Comparison of ENCODE assay signal across 27 cellular contexts in the genomic region with DNA sequence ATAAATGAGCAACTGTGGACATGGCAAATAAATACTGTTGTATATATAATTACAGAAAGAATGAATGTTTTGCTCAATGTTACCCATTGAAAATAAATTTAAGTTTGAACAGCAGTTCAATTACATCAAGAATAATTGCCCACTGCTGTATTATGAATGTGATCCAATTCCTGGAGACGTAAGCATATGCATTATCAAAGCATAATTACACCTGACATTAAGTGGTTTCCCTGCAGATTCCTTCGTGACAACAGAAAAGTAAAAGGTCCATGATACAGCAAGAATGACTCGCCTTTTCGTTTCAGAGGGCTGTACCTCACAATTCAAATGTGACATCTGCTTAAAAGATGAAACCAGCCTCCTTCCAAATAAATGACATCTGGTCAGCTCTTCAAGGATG. TPM values are rescaled to one million over a fixed set of nuclear protein-coding genes. Genes with fewer than 3 reads are reported as not detected.
DNase-seq lines count a peak whose midpoint lies in the region; ATAC-seq and TF ChIP-seq lines count a peak whose summit lies in the region.
"Had no signal": no experiment of that assay in that cellular context is flagged by ENCODE, and none has a peak within 500 bp of the region (broad histone marks: within the 10 kb centered on the region; RNA-seq: fewer than 3 reads in every experiment).

No MANE protein-coding gene starts in this region.

- H3F3A ChIP-seq in PC-3 (ENCODE audit: low read length, unreplicated experiment) = peaks cover 7% of the 10 kb centered on the region

- no peak overlapping the region for H2AFZ ChIP-seq in PC-3 (ENCODE audit: low read length)
- H2AFZ ChIP-seq in mesenchymal stem cell (ENCODE audit: low read depth, low read length) = no peak overlapping the region

- H3K4ac ChIP-seq in mesenchymal stem cell (ENCODE audit: low read depth in 1 of 2, low read length in 2 of 2) = peak overlapping the region; percentile 24 to 34

- H3K27me3 ChIP-seq in PC-3 (ENCODE audit: low read length) (no peaks in the 10 kb centered on the region), mesenchymal stem cell (ENCODE audit: control insufficient read depth in 1 of 2, insufficient read depth in 1 of 2, low read length in 2 of 2) (no peaks in the 10 kb centered on the region)
- H3K27me3 ChIP-seq: right lobe of liver, tibial nerve had no signal

- POLR2A ChIA-PET in PC-3 (lab: Charles Lee; ENCODE audit: unreplicated experiment) = interaction anchor here (0.5 kb wide), 1 partner anchor 114 kb away, joined by 7 read pairs; no protein-coding TSS in a partner anchor

- H2AK5ac ChIP-seq in mesenchymal stem cell (ENCODE audit: low read length, severe bottlenecking) = no peak overlapping the region

- BruUV-seq in PC-3 (replicated peaks; lab: Mats Ljungman, UMichigan) = no TSS peak

- intact Hi-C loops in PC-3 (cut with micrococcal nuclease) = no loop called here

- peak overlapping the region in 1 of 2 experiments; percentile 64 for H3K18ac ChIP-seq in mesenchymal stem cell (ENCODE audit: low read depth in 1 of 2, low read length in 2 of 2)

- H2BK15ac ChIP-seq in mesenchymal stem cell (ENCODE audit: low read depth, poor library complexity, severe bottlenecking) = no peak overlapping the region

- TF ChIP-seq CTCF in PC-3 (conservative IDR thresholded peaks at IDR 0.05; ENCODE audit: low read depth, low read length) = no peak

- WGBS in mesenchymal stem cell = 49% methylated on average over 4 of the region's 4 CpGs

- CTCF ChIA-PET in PC-3 (lab: Charles Lee) = interaction anchor here (0.6 to 0.7 kb wide), 2 partner anchors 11 to 451 kb away, joined by 3 read pairs; no protein-coding TSS in a partner anchor

- H3K4me2 ChIP-seq in PC-3 (ENCODE audit: low read length) (no peak overlapping the region), mesenchymal stem cell (ENCODE audit: low read length, poor library complexity, severe bottlenecking) (no peak overlapping the region)

- H3K79me2 ChIP-seq in PC-3 (ENCODE audit: low read length) = no peaks in the 10 kb centered on the region

- no peaks in the 10 kb centered on the region for H4K20me1 ChIP-seq in PC-3 (ENCODE audit: low read length)

- no peak for ATAC-seq in PC-3
- no peak for ATAC-seq in GM19324 (IDR thresholded peaks at IDR 0.05; ENCODE audit: low FRiP score, unreplicated experiment)
- ATAC-seq in HG02571 (IDR thresholded peaks at IDR 0.05; ENCODE audit: unreplicated experiment) = no peak
- ATAC-seq: CD8-positive, alpha-beta T cell; GM12878; right lobe of liver; stimulated activated naive CD8-positive, alpha-beta T cell treated with anti-CD3 and anti-CD28 coated beads, Interleukin-15, amount 100 ng/mL, for 72 hours; WTC11 had no signal

- H2BK5ac ChIP-seq in mesenchymal stem cell (ENCODE audit: low read depth, low read length, poor library complexity, severe bottlenecking) = no peak overlapping the region

- H4K91ac ChIP-seq in mesenchymal stem cell (ENCODE audit: low read length) = peak overlapping the region; percentile 88

- no peaks in the 10 kb centered on the region for H3K36me3 ChIP-seq in PC-3 (ENCODE audit: low read depth, low read length)
- peaks cover 2 to 38% of the 10 kb centered on the region in 2 experiments for H3K36me3 ChIP-seq in mesenchymal stem cell (ENCODE audit: control insufficient read depth in 1 of 2, insufficient read depth in 2 of 2, low read depth in 1 of 2, low read length in 2 of 2)
- H3K36me3 ChIP-seq: right lobe of liver had no signal

- H3K4me1 ChIP-seq in PC-3 (ENCODE audit: insufficient read depth, low read length) = peaks cover 42% of the 10 kb centered on the region
- H3K4me1 ChIP-seq in mesenchymal stem cell (ENCODE audit: control insufficient read depth, insufficient read depth, low read depth, low read length) = peaks cover 5% of the 10 kb centered on the region

- no peak overlapping the region for H3K14ac ChIP-seq in mesenchymal stem cell (ENCODE audit: low read length in 2 of 2)

- no peaks in the 10 kb centered on the region for H3K79me1 ChIP-seq in mesenchymal stem cell (replicated peaks; ENCODE audit: low read length, poor library complexity, severe bottlenecking)

- no peaks in the 10 kb centered on the region for H3K9me2 ChIP-seq in PC-3 (replicated peaks; ENCODE audit: low read length)

- H3K9ac ChIP-seq in PC-3 (ENCODE audit: low read length) (no peak overlapping the region), mesenchymal stem cell (ENCODE audit: low read length) (no peak overlapping the region)

- H4K8ac ChIP-seq in mesenchymal stem cell (ENCODE audit: low read length) = no peak overlapping the region

- no peak overlapping the region for H2BK120ac ChIP-seq in mesenchymal stem cell (ENCODE audit: low read depth, low read length)

- peak overlapping the region; percentile 84 to 91 for H2BK12ac ChIP-seq in mesenchymal stem cell (ENCODE audit: low read length in 2 of 2)

- H3K9me3 ChIP-seq in PC-3 (ENCODE audit: low read length) (no peaks in the 10 kb centered on the region), mesenchymal stem cell (ENCODE audit: control insufficient read depth, low read length) (no peaks in the 10 kb centered on the region)
- H3K9me3 ChIP-seq: right lobe of liver, tibial nerve had no signal

- DNase-seq in DMS 273 treated with DMSO at 0.1 percent for 48 hours (lab: John Stamatoyannopoulos, UW) (peak; percentile 15), NCI-H1417 treated with DMSO at 0.1 percent for 48 hours (lab: John Stamatoyannopoulos, UW) (peak; percentile 72), PC-3 (no peak), mesenchymal stem cell (peak; percentile 23), NCI-H1930 (lab: John Stamatoyannopoulos, UW) (no peak)
- DNase-seq: activated CD4-positive, alpha-beta T cell treated with anti-CD3 and anti-CD28 coated beads, Interleukin-2, amount 50 U/mL, for 1 hour; activated naive CD4-positive, alpha-beta T cell treated with anti-CD3 and anti-CD28 coated beads, Interleukin-2, amount 50 U/mL, for 16 hours; AML-193; anterior cingulate cortex; CD8-positive, alpha-beta T cell; dermis blood vessel endothelial cell; DMS79; H7; Karpas-422; kidney glomerular epithelial cell; NCI-H526 treated with DMSO at 0.1 percent for 48 hours; right lobe of liver; stimulated activated CD4-positive, alpha-beta T cell treated with anti-CD3 and anti-CD28 coated beads, Interleukin-12 subunit alpha, Interleukin-12 subunit beta, amount 100 ng/mL, for 4 hours; stimulated activated naive CD8-positive, alpha-beta T cell treated with anti-CD3 and anti-CD28 coated beads, Interleukin-15, amount 100 ng/mL, for 72 hours; SW 1271; T1000 had no signal

- H3K27ac ChIP-seq in PC-3 (ENCODE audit: low read length) (peak overlapping the region; percentile 100), mesenchymal stem cell (ENCODE audit: low read length, poor library complexity, severe bottlenecking) (no peak overlapping the region)
- H3K27ac ChIP-seq: right lobe of liver, tibial nerve had no signal

- H3K4me3 ChIP-seq in PC-3 (ENCODE audit: low read length) (no peak overlapping the region), mesenchymal stem cell (ENCODE audit: insufficient read depth in 1 of 2, low read depth in 1 of 2, low read length in 2 of 2) (no peak overlapping the region)
- H3K4me3 ChIP-seq: GM12878, lung, right lobe of liver, tibial nerve had no signal

- H3K23ac ChIP-seq in mesenchymal stem cell (ENCODE audit: low read length in 2 of 2) = no peak overlapping the region

RNA-seq across cellular contexts. Expression of gene EDEM3, which starts 36.0 kb away (rescaled TPM):
- 12.8 and 16.2 TPM in 2 replicates for total RNA-seq in PC-3 (2014; rRNA removed)
- polyA plus RNA-seq in mesenchymal stem cell (2013, experiment 1 of 2) = 52.7 TPM
- polyA plus RNA-seq in mesenchymal stem cell (2013, experiment 2 of 2) = 58.0 TPM

Comparison
In these comparisons a context has a peak if more than half of its experiments do, and no peak if none do; other contexts are left out.
1. DNase-seq: peak in DMS 273 treated with DMSO at 0.1 percent for 48 hours (single experiment), NCI-H1417 treated with DMSO at 0.1 percent for 48 hours (single experiment) and mesenchymal stem cell (single experiment); none in PC-3 (single experiment) and NCI-H1930 (0 of 2).